8 cellular contexts compared by ENCODE assay signal in genomic region chr3:157128771-157129671, GRCh38. TPM values are rescaled to one million over a fixed set of nuclear protein-coding genes. Genes with fewer than 3 reads are reported as not detected.
A peak's percentile ranks its signal among the peaks of the same experiment; 100 is the strongest.
DNase-seq lines count a peak whose midpoint lies in the region; ATAC-seq and TF ChIP-seq lines count a peak whose summit lies in the region.

No MANE protein-coding gene starts in this region.

- peaks cover 0 to 50% (median 8%) of the 10 kb centered on the region in 3 donors for H3K4me1 ChIP-seq in gastroesophageal sphincter

- peak; percentile 70 for DNase-seq in activated CD8-positive, alpha-beta memory T cell treated with anti-CD3 and anti-CD28 coated beads, Interleukin-2, amount 50 U/mL, for 48 hours
- peak; percentile 85 for DNase-seq in renal cortical epithelial cell (ENCODE audit: low read depth)
- DNase-seq in SK-N-DZ (ENCODE audit: low spot score): no peak

- ATAC-seq in GM18505 (IDR thresholded peaks at IDR 0.05; ENCODE audit: unreplicated experiment): peak; percentile 21
- ATAC-seq in HG03378 (IDR thresholded peaks at IDR 0.05; ENCODE audit: unreplicated experiment): peak; percentile 8
- ATAC-seq in gastroesophageal sphincter: no peak
- ATAC-seq in HG03439 (IDR thresholded peaks at IDR 0.05; ENCODE audit: unreplicated experiment): no peak
- ATAC-seq in HG02571 (IDR thresholded peaks at IDR 0.05; ENCODE audit: unreplicated experiment): no peak

- peak overlapping the region in 3 of 4 donors; percentile 67 to 78 (median 74) for H3K27ac ChIP-seq in gastroesophageal sphincter

- no peaks in the 10 kb centered on the region for H3K36me3 ChIP-seq in gastroesophageal sphincter

- WGBS in gastroesophageal sphincter (ENCODE audit: low coverage in 1 of 2), 2 donors: 69 to 88% methylated on average over 6 to 10 of the region's 14 CpGs

- no peaks in the 10 kb centered on the region for H3K27me3 ChIP-seq in gastroesophageal sphincter

- TF ChIP-seq CTCF in gastroesophageal sphincter (IDR thresholded peaks at IDR 0.05): no peak

- no peak for TF ChIP-seq EP300 in gastroesophageal sphincter (IDR thresholded peaks at IDR 0.05)

- TF ChIP-seq POLR2A in GM18505 (IDR thresholded peaks at IDR 0.05; ENCODE audit: borderline replicate concordance, extremely low read depth, insufficient read depth, insufficient read length): no peak
- no peak for TF ChIP-seq POLR2A in gastroesophageal sphincter (IDR thresholded peaks at IDR 0.05)

- no peak overlapping the region for H3K4me3 ChIP-seq in gastroesophageal sphincter

- H3K9me3 ChIP-seq in gastroesophageal sphincter: no peaks in the 10 kb centered on the region

RNA-seq across cellular contexts. Expression of gene CCNL1, which starts 30.9 kb away (rescaled TPM):
- total RNA-seq in gastroesophageal sphincter (100 to 1,000 TPM in 2 of 4 donors, 10 to 100 TPM in 2; 32.7 to 211 (median 92.6) TPM), renal cortical epithelial cell (59.6 and 110 TPM in 2 replicates)
- 53.4 and 66.9 TPM in 2 replicates for polyA plus RNA-seq in SK-N-DZ (2014; cell fraction: cytosol; rRNA removed)
- 510 and 632 TPM in 2 replicates for polyA plus RNA-seq in SK-N-DZ (2014; cell fraction: nucleus; rRNA removed)

Comparison
In these comparisons a context has a peak if more than half of its experiments do, and no peak if none do; other contexts are left out.
1. ATAC-seq: peak in GM18505 (single experiment) and HG03378 (single experiment); none in gastroesophageal sphincter (single experiment), HG03439 (single experiment) and HG02571 (single experiment).